In genomic region chr12:5565933-5566632, GRCh38 we compare ENCODE assay signal across 1 cellular context.
TF ChIP-seq lines count a peak whose summit lies in the region.

No MANE protein-coding gene starts in this region.

TF ChIP-seq in GM23338, 12 proteins besides CTCF, POLR2A, EP300 and RAD21 (continued from another document):
- TF ChIP-seq ZNF462 (CRISPR knock-in tag; IDR thresholded peaks at IDR 0.05): no peak
- no peak for TF ChIP-seq CREB1 (CRISPR knock-in tag; IDR thresholded peaks at IDR 0.05; ENCODE audit: low read depth)
- TF ChIP-seq ZNF331 (CRISPR knock-in tag; IDR thresholded peaks at IDR 0.05; ENCODE audit: low read depth): no peak
- no peak for TF ChIP-seq ZNF114 (CRISPR knock-in tag; IDR thresholded peaks at IDR 0.05)
- TF ChIP-seq JUNB (IDR thresholded peaks at IDR 0.05; ENCODE audit: unreplicated experiment): no peak
